8 cellular contexts compared by ENCODE assay signal in genomic region chr3:87228316-87228715, GRCh38. TPM values are rescaled to one million over a fixed set of nuclear protein-coding genes. Genes with fewer than 3 reads are reported as not detected.
A peak's percentile ranks its signal among the peaks of the same experiment; 100 is the strongest.
DNase-seq lines count a peak whose midpoint lies in the region; ATAC-seq and TF ChIP-seq lines count a peak whose summit lies in the region.

No MANE protein-coding gene starts in this region.

- peak; percentile 67 for DNase-seq in EL
- DNase-seq in PC-9, result peak in 1 of 2 experiments; percentile 57
- DNase-seq in esophagus muscularis mucosa (ENCODE audit: extremely low spot score), result no peak
- peak in 1 of 2 donors; percentile 37 for DNase-seq in trophoblast cell
- DNase-seq in NCI-H1092 treated with DMSO at 0.1 percent for 48 hours (lab: John Stamatoyannopoulos, UW), result no peak
- DNase-seq in ecto neural progenitor cell (ENCODE audit: low spot score), result no peak
- no peak for DNase-seq in caudate nucleus (lab: John Stamatoyannopoulos, UW)

- H3K36me3 ChIP-seq in PC-9 (ENCODE audit: low read depth), result peaks cover 32% of the 10 kb centered on the region
- no peaks in the 10 kb centered on the region for H3K36me3 ChIP-seq in esophagus muscularis mucosa
- no peaks in the 10 kb centered on the region for H3K36me3 ChIP-seq in trophoblast cell (ENCODE audit: control insufficient read depth in 1 of 2, insufficient read depth in 2 of 2, low read length in 2 of 2)

- ATAC-seq in GM21825 (IDR thresholded peaks at IDR 0.05; ENCODE audit: unreplicated experiment), result no peak

- H3K27me3 ChIP-seq in PC-9 (ENCODE audit: insufficient read depth, low read depth), result no peaks in the 10 kb centered on the region
- H3K27me3 ChIP-seq in esophagus muscularis mucosa, result no peaks in the 10 kb centered on the region
- no peaks in the 10 kb centered on the region for H3K27me3 ChIP-seq in trophoblast cell (ENCODE audit: insufficient read depth, low read length)

- H3K79me1 ChIP-seq in trophoblast cell (ENCODE audit: low read length), result peaks cover 9% of the 10 kb centered on the region

- TF ChIP-seq EP300 in esophagus muscularis mucosa (IDR thresholded peaks at IDR 0.05), result no peak

- H3K9me2 ChIP-seq in PC-9 (ENCODE audit: insufficient read depth), result no peaks in the 10 kb centered on the region

- H3K4me1 ChIP-seq in PC-9 (replicated peaks; ENCODE audit: insufficient read depth) (peaks cover 25% of the 10 kb centered on the region), esophagus muscularis mucosa (peaks cover 10 to 58% (median 47%) of the 10 kb centered on the region in 4 donors), trophoblast cell (ENCODE audit: control insufficient read depth in 1 of 2, insufficient read depth in 2 of 2, low read length in 2 of 2) (no peaks in the 10 kb centered on the region)

- WGBS in esophagus muscularis mucosa, result 35% methylated on average over 1 of the region's 1 CpG
- no CpG with 5 or more reads among the region's 1 CpG for WGBS in trophoblast cell (ENCODE audit: extremely low coverage, insufficient coverage, insufficient read length)

- H2BK5ac ChIP-seq in trophoblast cell (ENCODE audit: low read depth, low read length, poor library complexity), result no peak overlapping the region

- no peak overlapping the region for H2BK12ac ChIP-seq in trophoblast cell (ENCODE audit: low read length)

- no peak overlapping the region for H3K23ac ChIP-seq in trophoblast cell (ENCODE audit: low read length)

- no peak overlapping the region for H3K9ac ChIP-seq in trophoblast cell (ENCODE audit: low read length)

- no peak overlapping the region for H4K8ac ChIP-seq in trophoblast cell (ENCODE audit: low read depth, low read length)

- H3K27ac ChIP-seq in PC-9, result peak overlapping the region; percentile 97
- H3K27ac ChIP-seq in esophagus muscularis mucosa (replicated peaks in 1 of 4), result no peak overlapping the region
- H3K27ac ChIP-seq in trophoblast cell (ENCODE audit: low read depth, low read length), result no peak overlapping the region
- no peak overlapping the region for H3K27ac ChIP-seq in caudate nucleus (ENCODE audit: low read depth, low read length)

- H2BK120ac ChIP-seq in trophoblast cell (ENCODE audit: insufficient read depth, low read length, poor library complexity), result no peak overlapping the region

- POLR2A ChIA-PET in PC-9 (lab: Charles Lee; ENCODE audit: unreplicated experiment), result interaction anchor here (0.6 kb wide), 1 partner anchor 791 kb away, joined by 6 read pairs; no protein-coding TSS in a partner anchor

- intact Hi-C loops in PC-9 (cut with micrococcal nuclease; ENCODE audit: unreplicated experiment) (loop anchor here (5.0 kb wide), 2 partner anchors 61 to 141 kb away; no protein-coding TSS in a partner anchor), esophagus muscularis mucosa (cut with DNase I) (no loop called here)

- CTCF ChIA-PET in PC-9 (lab: Charles Lee), result interaction anchor here (0.5 kb wide), 1 partner anchor 224 kb away, joined by 3 read pairs; no protein-coding TSS in a partner anchor

- peak overlapping the region; percentile 84 for H3K4me3 ChIP-seq in PC-9
- H3K4me3 ChIP-seq in esophagus muscularis mucosa, result peak overlapping the region; percentile 77 to 98 (median 95)
- no peak overlapping the region for H3K4me3 ChIP-seq in trophoblast cell (ENCODE audit: low read depth, low read length)

- no peak overlapping the region for H4K91ac ChIP-seq in trophoblast cell (ENCODE audit: low read depth, low read length)

- H3K4me2 ChIP-seq in PC-9 (peak overlapping the region; percentile 81), trophoblast cell (ENCODE audit: low read length) (peak overlapping the region; percentile 37)

- H4K12ac ChIP-seq in trophoblast cell (ENCODE audit: low read depth, low read length), result no peak overlapping the region

- no peak overlapping the region for H2AK5ac ChIP-seq in trophoblast cell (ENCODE audit: low read length)

- no peak for TF ChIP-seq POLR2A in esophagus muscularis mucosa (IDR thresholded peaks at IDR 0.05; ENCODE audit: low read depth)

- BruUV-seq in PC-9 (replicated peaks; lab: Mats Ljungman, UMichigan), result no TSS peak

- H4K20me1 ChIP-seq in PC-9 (ENCODE audit: insufficient read depth), result peaks cover 34% of the 10 kb centered on the region

- H3K4ac ChIP-seq in trophoblast cell (ENCODE audit: low read depth, low read length), result no peak overlapping the region

- no peak overlapping the region for H3K18ac ChIP-seq in trophoblast cell (ENCODE audit: low read length)

- TF ChIP-seq CTCF in PC-9 (conservative IDR thresholded peaks at IDR 0.05) (no peak), esophagus muscularis mucosa (IDR thresholded peaks at IDR 0.05) (no peak)

- H3K9me3 ChIP-seq in PC-9 (ENCODE audit: insufficient read depth, low read depth) (no peaks in the 10 kb centered on the region), esophagus muscularis mucosa (no peaks in the 10 kb centered on the region), trophoblast cell (ENCODE audit: insufficient read depth, low read depth, low read length) (no peaks in the 10 kb centered on the region)

- H3K79me2 ChIP-seq in PC-9 (ENCODE audit: low read depth) (peaks cover 70% of the 10 kb centered on the region), trophoblast cell (ENCODE audit: control insufficient read depth, insufficient read depth, low read length, poor library complexity) (peaks cover 7% of the 10 kb centered on the region)

- no peak overlapping the region for H2AFZ ChIP-seq in PC-9
- H2AFZ ChIP-seq in trophoblast cell (ENCODE audit: insufficient read depth, low read length, poor library complexity), result no peak overlapping the region

- no peaks in the 10 kb centered on the region for H3F3A ChIP-seq in PC-9 (ENCODE audit: insufficient read depth, low read depth)

- no peak overlapping the region for H3K14ac ChIP-seq in trophoblast cell (ENCODE audit: low read length)

RNA-seq across cellular contexts. Expression of gene CHMP2B, which starts 1.2 kb away (rescaled TPM):
- 38.1 and 54.6 TPM in 2 replicates for total RNA-seq in PC-9 (2021)
- total RNA-seq in esophagus muscularis mucosa, result 10 to 100 TPM; 32.6 to 50.1 (median 44.9) TPM
- 45.4 and 46.9 TPM in 2 replicates for polyA plus RNA-seq in trophoblast cell (2013)

RNA-seq across cellular contexts. Expression of gene POU1F1, which starts 48.1 kb away (rescaled TPM):
- total RNA-seq in PC-9 (2021), result not detected in 2 replicates
- not detected for total RNA-seq in esophagus muscularis mucosa
- not detected in 2 replicates for polyA plus RNA-seq in trophoblast cell (2013)
